In the genomic region with DNA sequence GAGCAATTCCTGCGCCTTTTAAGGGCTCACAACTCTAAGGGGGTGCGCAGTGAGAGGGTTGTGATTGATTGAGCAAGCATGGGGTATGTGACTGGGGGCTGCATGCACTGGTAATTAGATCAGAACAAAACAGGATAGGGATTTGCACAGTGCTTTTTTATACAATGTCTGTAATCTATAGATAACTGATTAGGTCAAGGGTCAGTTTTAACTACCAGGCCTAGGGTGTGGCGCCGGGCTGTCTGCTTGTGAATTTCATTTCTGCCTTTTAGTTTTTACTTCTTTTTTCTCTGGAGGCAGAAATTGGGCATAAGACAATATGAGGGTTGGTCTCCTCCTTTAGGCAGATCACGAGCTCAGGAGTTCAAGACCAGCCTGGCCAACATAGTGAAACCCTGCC, we compare ENCODE assay signal across 7 cellular contexts. TPM values are rescaled to one million over a fixed set of nuclear protein-coding genes. Genes with fewer than 3 reads are reported as not detected.
"Had no signal": no experiment of that assay in that cellular context is flagged by ENCODE, and none has a peak within 500 bp of the region (broad histone marks: within the 10 kb centered on the region; RNA-seq: fewer than 3 reads in every experiment).

No MANE protein-coding gene starts in this region.

RNA-seq across cellular contexts. Expression of a gene that starts 20.2 kb away (rescaled TPM):
- total RNA-seq: GM23338, H1, H9, HepG2, HFFc6, HT1080 had no signal
- polyA plus RNA-seq: GM23338, H1, HepG2, IgD-negative memory B cell had no signal

RNA-seq across cellular contexts. Expression of a gene that starts 52.2 kb away (rescaled TPM):
- total RNA-seq: GM23338, H1, H9, HepG2, HFFc6, HT1080 had no signal
- polyA plus RNA-seq: GM23338, H1, HepG2, IgD-negative memory B cell had no signal
